Comparison of ENCODE assay signal across 16 cellular contexts in genomic region chr9:21828853-21829405, GRCh38. TPM values are rescaled to one million over a fixed set of nuclear protein-coding genes. Genes with fewer than 3 reads are reported as not detected.
DNase-seq lines count a peak whose midpoint lies in the region; ATAC-seq and TF ChIP-seq lines count a peak whose summit lies in the region.
"Had no signal": no experiment of that assay in that cellular context is flagged by ENCODE, and none has a peak within 500 bp of the region (broad histone marks: within the 10 kb centered on the region; RNA-seq: fewer than 3 reads in every experiment).

No MANE protein-coding gene starts in this region.

- in situ Hi-C loops in GM13976 (cut with MboI; ENCODE audit: low sequenced_read_pairs, unreplicated experiment) = no loop called here

- H3K27me3 ChIP-seq in RWPE2 (ENCODE audit: insufficient read depth, poor library complexity, severe bottlenecking) (no peaks in the 10 kb centered on the region), foreskin keratinocyte (no peaks in the 10 kb centered on the region)
- H3K27me3 ChIP-seq: SJCRH30 had no signal

- no peaks in the 10 kb centered on the region for H3K9me3 ChIP-seq in RWPE2 (ENCODE audit: severe bottlenecking)

- H3K36me3 Mint-ChIP-seq in T-helper 1 cell treated with Interleukin-12 subunit alpha and Interleukin-12 subunit beta and Interleukin-4 antibody, amounts not matched to agents 30 μg/mL and 1 μg/mL, for 36 hours (ENCODE audit: low read depth) = peaks cover 43% of the 10 kb centered on the region
- H3K36me3 Mint-ChIP-seq in stimulated activated memory B cell treated with anti-CD40 and anti-IgM and Interleukin-4, amounts not matched to agents 10 μg/mL and 1 μg/mL and 100 μg/mL, for 72 hours = peaks cover 64% of the 10 kb centered on the region

- H3K4me1 Mint-ChIP-seq in T-helper 1 cell treated with Interleukin-12 subunit alpha and Interleukin-12 subunit beta and Interleukin-4 antibody, amounts not matched to agents 30 μg/mL and 1 μg/mL, for 36 hours (ENCODE audit: low read depth) = peaks cover 50% of the 10 kb centered on the region
- H3K4me1 Mint-ChIP-seq in stimulated activated memory B cell treated with anti-CD40 and anti-IgM and Interleukin-4, amounts not matched to agents 10 μg/mL and 1 μg/mL and 100 μg/mL, for 72 hours = peaks cover 58% of the 10 kb centered on the region
- H3K4me1 Mint-ChIP-seq in stimulated activated naive CD8-positive, alpha-beta T cell treated with anti-CD3 and anti-CD28 coated beads, Interleukin-15, amount 100 ng/mL, for 72 hours = peaks cover 51% of the 10 kb centered on the region

- H3K27ac ChIP-seq in RWPE2 (ENCODE audit: poor library complexity, severe bottlenecking) = peak overlapping the region; percentile 90
- H3K27ac ChIP-seq in foreskin keratinocyte = peak overlapping the region; percentile 94
- H3K27ac ChIP-seq: SJCRH30 had no signal

- DNase-seq in T-helper 1 cell (no peak), RWPE2 (ENCODE audit: low spot score) (no peak), foreskin keratinocyte (peak; percentile 40 to 60), GM13976 (ENCODE audit: low spot score) (no peak), dermis blood vessel endothelial cell (no peak)
- DNase-seq in stimulated activated naive CD8-positive, alpha-beta T cell treated with anti-CD3 and anti-CD28 coated beads, Interleukin-15, amount 100 ng/mL, for 72 hours = no peak
- DNase-seq: 8988T, C1 segment of cervical spinal cord, IMR-90, NCI-H1417, NCI-H1930, NCI-H2171 treated with DMSO at 0.1 percent for 48 hours, SJCRH30 had no signal

- H3K4me1 ChIP-seq in RWPE2 (ENCODE audit: insufficient read depth, poor library complexity, severe bottlenecking) (peaks cover 57% of the 10 kb centered on the region), foreskin keratinocyte (peaks cover 46% of the 10 kb centered on the region)
- H3K4me1 ChIP-seq: SJCRH30 had no signal

- H3K36me3 ChIP-seq in RWPE2 (ENCODE audit: low read depth) = peaks cover 86% of the 10 kb centered on the region

- no peaks in the 10 kb centered on the region for H3K27me3 Mint-ChIP-seq in T-helper 1 cell treated with Interleukin-12 subunit alpha and Interleukin-12 subunit beta and Interleukin-4 antibody, amounts not matched to agents 30 μg/mL and 1 μg/mL, for 36 hours (ENCODE audit: low read depth)
- no peaks in the 10 kb centered on the region for H3K27me3 Mint-ChIP-seq in stimulated activated memory B cell treated with anti-CD40 and anti-IgM and Interleukin-4, amounts not matched to agents 10 μg/mL and 1 μg/mL and 100 μg/mL, for 72 hours
- H3K27me3 Mint-ChIP-seq in stimulated activated naive CD8-positive, alpha-beta T cell treated with anti-CD3 and anti-CD28 coated beads, Interleukin-15, amount 100 ng/mL, for 72 hours = no peaks in the 10 kb centered on the region

- no peak overlapping the region for H3K4me3 ChIP-seq in RWPE2 (ENCODE audit: severe bottlenecking)
- H3K4me3 ChIP-seq: SJCRH30 had no signal

- ATAC-seq in RWPE2 (ENCODE audit: low read depth) (0 out of 3 replicates have a peak, but pooled peaks have one; percentile 3), foreskin keratinocyte (peak; percentile 8)
- ATAC-seq in stimulated activated memory B cell treated with anti-CD40 and anti-IgM and Interleukin-4, amounts not matched to agents 10 μg/mL and 1 μg/mL and 100 μg/mL, for 72 hours = no peak
- ATAC-seq in stimulated activated naive CD8-positive, alpha-beta T cell treated with anti-CD3 and anti-CD28 coated beads, Interleukin-15, amount 100 ng/mL, for 72 hours = no peak
- ATAC-seq: HCT116 had no signal

- peak overlapping the region; percentile 50 for H3K27ac Mint-ChIP-seq in T-helper 1 cell treated with Interleukin-12 subunit alpha and Interleukin-12 subunit beta and Interleukin-4 antibody, amounts not matched to agents 30 μg/mL and 1 μg/mL, for 36 hours
- peak overlapping the region; percentile 52 for H3K27ac Mint-ChIP-seq in stimulated activated memory B cell treated with anti-CD40 and anti-IgM and Interleukin-4, amounts not matched to agents 10 μg/mL and 1 μg/mL and 100 μg/mL, for 72 hours
- H3K27ac Mint-ChIP-seq in stimulated activated naive CD8-positive, alpha-beta T cell treated with anti-CD3 and anti-CD28 coated beads, Interleukin-15, amount 100 ng/mL, for 72 hours = no peak overlapping the region

- H3K4me3 Mint-ChIP-seq in T-helper 1 cell treated with Interleukin-12 subunit alpha and Interleukin-12 subunit beta and Interleukin-4 antibody, amounts not matched to agents 30 μg/mL and 1 μg/mL, for 36 hours = no peak overlapping the region
- H3K4me3 Mint-ChIP-seq in stimulated activated memory B cell treated with anti-CD40 and anti-IgM and Interleukin-4, amounts not matched to agents 10 μg/mL and 1 μg/mL and 100 μg/mL, for 72 hours = no peak overlapping the region
- H3K4me3 Mint-ChIP-seq in stimulated activated naive CD8-positive, alpha-beta T cell treated with anti-CD3 and anti-CD28 coated beads, Interleukin-15, amount 100 ng/mL, for 72 hours = no peak overlapping the region

- no peaks in the 10 kb centered on the region for H3K9me3 Mint-ChIP-seq in T-helper 1 cell treated with Interleukin-12 subunit alpha and Interleukin-12 subunit beta and Interleukin-4 antibody, amounts not matched to agents 30 μg/mL and 1 μg/mL, for 36 hours
- H3K9me3 Mint-ChIP-seq in stimulated activated memory B cell treated with anti-CD40 and anti-IgM and Interleukin-4, amounts not matched to agents 10 μg/mL and 1 μg/mL and 100 μg/mL, for 72 hours = no peaks in the 10 kb centered on the region
- H3K9me3 Mint-ChIP-seq in stimulated activated naive CD8-positive, alpha-beta T cell treated with anti-CD3 and anti-CD28 coated beads, Interleukin-15, amount 100 ng/mL, for 72 hours = no peaks in the 10 kb centered on the region

- TF ChIP-seq CTCF in RWPE2 (IDR thresholded peaks at IDR 0.05; ENCODE audit: poor library complexity, severe bottlenecking) (no peak), foreskin keratinocyte (conservative IDR thresholded peaks at IDR 0.05) (no peak), GM13976 (IDR thresholded peaks at IDR 0.05; ENCODE audit: borderline replicate concordance, control extremely low read depth, extremely low read depth, insufficient read depth, missing control alignments) (no peak)

RNA-seq across cellular contexts. Expression of gene MTAP, which starts 26.5 kb away (rescaled TPM):
- 61.9 and 64.3 TPM in 2 replicates for total RNA-seq in foreskin keratinocyte
- polyA plus RNA-seq in foreskin keratinocyte = 24.6 and 29.9 TPM in 2 replicates
- 19.2 and 36.9 TPM in 2 replicates for total RNA-seq in dermis blood vessel endothelial cell

Comparison
In these comparisons a context has a peak if more than half of its experiments do, and no peak if none do; other contexts are left out.
1. H3K27ac Mint-ChIP-seq: peak in T-helper 1 cell treated with Interleukin-12 subunit alpha and Interleukin-12 subunit beta and Interleukin-4 antibody, amounts not matched to agents 30 μg/mL and 1 μg/mL, for 36 hours (single experiment) and stimulated activated memory B cell treated with anti-CD40 and anti-IgM and Interleukin-4, amounts not matched to agents 10 μg/mL and 1 μg/mL and 100 μg/mL, for 72 hours (single experiment); none in stimulated activated naive CD8-positive, alpha-beta T cell treated with anti-CD3 and anti-CD28 coated beads, Interleukin-15, amount 100 ng/mL, for 72 hours (0 of 2).
2. DNase-seq: peak in foreskin keratinocyte (2 of 2); none in T-helper 1 cell (0 of 5), RWPE2 (single experiment), stimulated activated naive CD8-positive, alpha-beta T cell treated with anti-CD3 and anti-CD28 coated beads, Interleukin-15, amount 100 ng/mL, for 72 hours (0 of 2), GM13976 (single experiment) and dermis blood vessel endothelial cell (single experiment).
3. ATAC-seq: peak in RWPE2 (single experiment) and foreskin keratinocyte (single experiment); none in stimulated activated memory B cell treated with anti-CD40 and anti-IgM and Interleukin-4, amounts not matched to agents 10 μg/mL and 1 μg/mL and 100 μg/mL, for 72 hours (single experiment) and stimulated activated naive CD8-positive, alpha-beta T cell treated with anti-CD3 and anti-CD28 coated beads, Interleukin-15, amount 100 ng/mL, for 72 hours (single experiment).